ENCODE assay signal across 8 cellular contexts in genomic region chr11:128297111-128297651, GRCh38.
A peak's percentile ranks its signal among the peaks of the same experiment; 100 is the strongest.
DNase-seq lines count a peak whose midpoint lies in the region; ATAC-seq lines count a peak whose summit lies in the region.

No MANE protein-coding gene starts in this region.

- H3K9me3 Mint-ChIP-seq in stimulated activated naive CD8-positive, alpha-beta T cell treated with anti-CD3 and anti-CD28 coated beads, Interleukin-15, Interleukin-2, amounts not matched to agents 100 ng/mL and 50 ng/mL, for 24 hours, result peaks cover 5% of the 10 kb centered on the region

- no peak for ATAC-seq in stimulated activated naive CD8-positive, alpha-beta T cell treated with anti-CD3 and anti-CD28 coated beads, Interleukin-15, Interleukin-2, amounts not matched to agents 100 U/mL and 50 U/mL, for 24 hours
- ATAC-seq in HG02759 (IDR thresholded peaks at IDR 0.05; ENCODE audit: unreplicated experiment), result no peak
- ATAC-seq in GM21619 (IDR thresholded peaks at IDR 0.05; ENCODE audit: unreplicated experiment), result no peak
- no peak for ATAC-seq in GM21717 (IDR thresholded peaks at IDR 0.05; ENCODE audit: unreplicated experiment)

- no peaks in the 10 kb centered on the region for H3K27me3 Mint-ChIP-seq in stimulated activated naive CD8-positive, alpha-beta T cell treated with anti-CD3 and anti-CD28 coated beads, Interleukin-15, Interleukin-2, amounts not matched to agents 100 ng/mL and 50 ng/mL, for 24 hours

- H3K27ac Mint-ChIP-seq in stimulated activated naive CD8-positive, alpha-beta T cell treated with anti-CD3 and anti-CD28 coated beads, Interleukin-15, Interleukin-2, amounts not matched to agents 100 ng/mL and 50 ng/mL, for 24 hours, result peak overlapping the region; percentile 97

- peaks cover 26% of the 10 kb centered on the region for H3K36me3 Mint-ChIP-seq in stimulated activated naive CD8-positive, alpha-beta T cell treated with anti-CD3 and anti-CD28 coated beads, Interleukin-15, Interleukin-2, amounts not matched to agents 100 ng/mL and 50 ng/mL, for 24 hours (ENCODE audit: low read depth)

- H3K4me1 Mint-ChIP-seq in stimulated activated naive CD8-positive, alpha-beta T cell treated with anti-CD3 and anti-CD28 coated beads, Interleukin-15, Interleukin-2, amounts not matched to agents 100 ng/mL and 50 ng/mL, for 24 hours (ENCODE audit: low read depth), result peaks cover 100% of the 10 kb centered on the region

- H3K4me3 Mint-ChIP-seq in stimulated activated naive CD8-positive, alpha-beta T cell treated with anti-CD3 and anti-CD28 coated beads, Interleukin-15, Interleukin-2, amounts not matched to agents 100 ng/mL and 50 ng/mL, for 24 hours, result peak overlapping the region; percentile 1

- no peak for DNase-seq in stimulated activated naive CD8-positive, alpha-beta T cell treated with anti-CD3 and anti-CD28 coated beads, Interleukin-15, Interleukin-2, amounts not matched to agents 100 U/mL and 50 U/mL, for 24 hours
- DNase-seq in NCI-H526 (lab: John Stamatoyannopoulos, UW), result peak; percentile 90 to 91
- DNase-seq in foreskin melanocyte, result peak; percentile 77
- no peak for DNase-seq in HuH-7 (ENCODE audit: low spot score)

Comparison
In these comparisons a context has a peak if more than half of its experiments do, and no peak if none do; other contexts are left out.
1. DNase-seq: peak in NCI-H526 (2 of 2) and foreskin melanocyte (single experiment); none in stimulated activated naive CD8-positive, alpha-beta T cell treated with anti-CD3 and anti-CD28 coated beads, Interleukin-15, Interleukin-2, amounts not matched to agents 100 U/mL and 50 U/mL, for 24 hours (single experiment) and HuH-7 (single experiment).